Comparison of ENCODE assay signal across 28 cellular contexts in the genomic region with DNA sequence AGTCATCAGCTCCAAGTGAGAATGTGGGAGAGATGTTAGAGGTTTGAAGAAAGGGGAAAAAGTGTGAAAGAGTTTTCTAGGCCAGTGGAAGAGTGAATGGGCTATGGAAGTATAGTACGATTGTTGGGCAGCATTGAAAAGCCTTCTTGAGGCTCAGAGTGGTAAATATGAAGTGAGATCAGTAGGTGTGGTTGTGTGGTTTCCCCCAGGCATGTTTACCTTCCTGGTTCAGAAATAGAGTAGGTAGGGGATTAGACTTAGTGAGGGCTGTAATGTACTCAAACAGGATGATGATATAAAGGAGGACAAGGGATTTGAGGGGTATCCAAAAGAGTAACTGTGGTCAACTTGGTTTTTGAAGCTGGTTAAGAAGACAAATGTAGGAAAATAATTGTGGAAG. TPM values are rescaled to one million over a fixed set of nuclear protein-coding genes. Genes with fewer than 3 reads are reported as not detected.
"Had no signal": no experiment of that assay in that cellular context is flagged by ENCODE, and none has a peak within 500 bp of the region (broad histone marks: within the 10 kb centered on the region; RNA-seq: fewer than 3 reads in every experiment).

No MANE protein-coding gene starts in this region.

- DNase-seq: Kasumi-1; MM.1S; NCI-H1092 treated with DMSO at 0.1 percent for 48 hours; NCI-H1436; NCI-H187; NCI-H2029; NCI-H2081 treated with DMSO at 0.1 percent for 48 hours; NCI-H2171; NCI-H226; NCI-H446; NCI-H510A; NCI-H524 treated with DMSO at 0.1 percent for 48 hours; NCI-H69; NCI-H774; NK-92 treated with Interleukin-12 subunit alpha and Interleukin-12 subunit beta, amount 100 ng/mL, for 24 hours; PC-9; Peyer's patch; SHP77 treated with DMSO at 0.1 percent for 48 hours; SJCRH30 had no signal

- H2AFZ ChIP-seq: PC-9 had no signal

- ATAC-seq: K562, Right ventricle myocardium inferior, SK-N-SH treated with all-trans-retinoic acid at 6 μM for 48 hours had no signal

- H3K4me3 ChIP-seq: K562, PC-9, Peyer's patch, SJCRH30 had no signal

- FAIRE-seq: HTR-8/SVneo, K562 had no signal

- H3K9me3 ChIP-seq: Peyer's patch, SJCRH30 had no signal

- H3K4me1 ChIP-seq: Peyer's patch, SJCRH30 had no signal

- H3K27me3 ChIP-seq: Peyer's patch, SJCRH30 had no signal

- H3K9ac ChIP-seq: KMS-11 had no signal

- H3K4me2 ChIP-seq: KMS-11, PC-9 had no signal

- H3K36me3 ChIP-seq: Peyer's patch, SJCRH30 had no signal

- H3K27ac ChIP-seq: HL-60, KMS-11, PC-9, Peyer's patch, SJCRH30 had no signal

RNA-seq across cellular contexts. Expression of a gene that starts 3.7 kb away (rescaled TPM):
- total RNA-seq: K562, M059J, OCI-LY7, RPMI7951 had no signal
